22 cellular contexts compared by ENCODE assay signal in the genomic region with DNA sequence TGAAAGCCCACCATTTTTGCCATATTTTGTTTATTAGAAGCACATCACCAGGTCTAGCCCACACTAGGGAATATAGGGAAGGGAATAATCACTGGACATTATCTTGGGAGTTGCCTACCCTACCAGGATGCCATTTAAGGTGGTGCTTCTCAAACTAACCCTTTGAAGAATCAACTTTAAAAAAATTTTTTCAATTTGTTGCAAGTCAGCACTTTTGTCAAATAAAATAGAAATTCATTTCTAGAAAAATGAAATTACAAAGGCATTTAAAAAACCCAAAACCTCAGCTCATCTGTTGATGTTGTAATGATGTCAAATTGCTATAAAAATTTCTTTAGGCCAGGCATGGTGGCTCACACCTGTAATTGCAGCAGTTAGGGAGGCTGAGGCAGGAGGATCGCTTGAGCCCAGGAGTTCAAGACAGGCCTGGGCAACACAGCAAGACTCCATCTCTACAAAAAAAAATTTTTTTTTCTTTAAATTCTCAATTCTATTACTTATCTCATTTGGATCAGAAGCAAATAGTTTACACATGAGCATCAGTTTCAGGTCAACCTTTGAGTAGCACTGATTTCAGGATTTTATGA. TPM values are rescaled to one million over a fixed set of nuclear protein-coding genes. Genes with fewer than 3 reads are reported as not detected.
DNase-seq lines count a peak whose midpoint lies in the region; ATAC-seq, FAIRE-seq and TF ChIP-seq lines count a peak whose summit lies in the region.
"Had no signal": no experiment of that assay in that cellular context is flagged by ENCODE, and none has a peak within 500 bp of the region (broad histone marks: within the 10 kb centered on the region; RNA-seq: fewer than 3 reads in every experiment).

No MANE protein-coding gene starts in this region.

- H3K79me2 ChIP-seq in GM23338 (replicated peaks; ENCODE audit: insufficient read depth) (peaks cover 15% of the 10 kb centered on the region), K562 (ENCODE audit: control insufficient read depth, insufficient read depth, low read length) (peaks cover 24% of the 10 kb centered on the region)

- H3K36me3 ChIP-seq in GM23338 (ENCODE audit: insufficient read depth) (no peaks in the 10 kb centered on the region), K562 (ENCODE audit: control insufficient read depth, insufficient read depth, low read length) (no peaks in the 10 kb centered on the region)
- H3K36me3 ChIP-seq: BE2C, HAP-1 had no signal

- 0 out of 2 replicates have a peak, but pooled peaks cover 3% of the 10 kb centered on the region for H3K9me2 ChIP-seq in GM23338 (ENCODE audit: insufficient read depth)

- H3K27ac Mint-ChIP-seq in GM23338 (no peak overlapping the region), osteocyte (ENCODE audit: unreplicated experiment) (no peak overlapping the region)
- H3K27ac Mint-ChIP-seq: CD8-positive, alpha-beta memory T cell; IgD-negative memory B cell had no signal

- peaks cover 23% of the 10 kb centered on the region for H3K9me3 Mint-ChIP-seq in GM23338
- H3K9me3 Mint-ChIP-seq in osteocyte (ENCODE audit: unreplicated experiment): no peaks in the 10 kb centered on the region
- H3K9me3 Mint-ChIP-seq: IgD-negative memory B cell had no signal

- ATAC-seq in A549 (no peak), GM23338 (no peak), K562 (no peak)

- no TSS peak for BruUV-seq in K562 (replicated peaks; lab: Mats Ljungman, UMichigan)

- H3K27me3 ChIP-seq in GM23338 (ENCODE audit: insufficient read depth) (no peaks in the 10 kb centered on the region), K562 (ENCODE audit: control insufficient read depth in 2 of 2, insufficient read depth in 2 of 2, low read length in 2 of 2) (no peaks in the 10 kb centered on the region)

- H3K27ac ChIP-seq in A549 (no peak overlapping the region), GM23338 (ENCODE audit: low read depth) (peak overlapping the region; percentile 52; the same call in 1 of the 2 replicates), K562 (ENCODE audit: extremely low read depth, low read depth, low read length) (no peak overlapping the region)
- H3K27ac ChIP-seq: HL-60 had no signal

- H3K27me3 Mint-ChIP-seq in GM23338 (ENCODE audit: insufficient read depth, low read depth, poor library complexity): peaks cover 14% of the 10 kb centered on the region
- peaks cover 50% of the 10 kb centered on the region for H3K27me3 Mint-ChIP-seq in osteocyte (ENCODE audit: unreplicated experiment)
- H3K27me3 Mint-ChIP-seq: IgD-negative memory B cell had no signal

- TF ChIP-seq RAD21 in A549 (conservative IDR thresholded peaks at IDR 0.05 in 1 of 2, IDR thresholded peaks at IDR 0.05 in 1 of 2) (no peak), K562 (CRISPR knock-in tag; conservative IDR thresholded peaks at IDR 0.05 in 1 of 2, IDR thresholded peaks at IDR 0.05 in 1 of 2) (no peak)

- no peak for TF ChIP-seq CTCF in A549 (IDR thresholded peaks at IDR 0.05)
- TF ChIP-seq CTCF in GM23338 (conservative IDR thresholded peaks at IDR 0.05; ENCODE audit: low read depth in 2 of 2): no peak
- TF ChIP-seq CTCF in K562 (IDR thresholded peaks at IDR 0.05 in 2 of 3, conservative IDR thresholded peaks at IDR 0.05 in 1 of 3; ENCODE audit: insufficient read depth in 2 of 3, low read depth in 1 of 3, low read length in 3 of 3): no peak
- no peak for TF ChIP-seq CTCF in osteocyte (IDR thresholded peaks at IDR 0.05)

- H3K4me1 ChIP-seq in A549 (peaks cover 14% of the 10 kb centered on the region; the same call in 2 of the 3 replicates), GM23338 (ENCODE audit: insufficient read depth) (peaks cover 25% of the 10 kb centered on the region), K562 (replicated peaks in 1 of 2; ENCODE audit: control insufficient read depth in 2 of 2, insufficient read depth in 2 of 2, low read length in 2 of 2) (peaks cover 23 to 28% of the 10 kb centered on the region in 2 experiments; a peak in 4 of 5 replicates)
- H3K4me1 ChIP-seq: BE2C had no signal

- no peak overlapping the region for H2AFZ ChIP-seq in GM23338
- H2AFZ ChIP-seq in K562 (ENCODE audit: low read depth, low read length): no peak overlapping the region

- TF ChIP-seq EP300 in A549 (IDR thresholded peaks at IDR 0.05): no peak
- TF ChIP-seq EP300 in K562 (IDR thresholded peaks at IDR 0.05; ENCODE audit: low read length): no peak

- POLR2A ChIA-PET in A549 (lab: Yijun Ruan, JAX) (no interaction called here), K562 (lab: Yijun Ruan, JAX) (interaction anchor here (1.6 kb wide), 1 partner anchor 21 kb away, joined by 4 read pairs; no protein-coding TSS in a partner anchor)

- H3F3A ChIP-seq in GM23338 (replicated peaks; ENCODE audit: low read depth): peaks cover 15% of the 10 kb centered on the region; the same call in 1 of the 2 replicates

- H4K20me1 ChIP-seq in GM23338 (replicated peaks; ENCODE audit: insufficient read depth): no peaks in the 10 kb centered on the region
- H4K20me1 ChIP-seq in K562 (replicated peaks; ENCODE audit: control insufficient read depth, insufficient read depth, low read length): peaks cover 4% of the 10 kb centered on the region; the same call in 1 of the 2 replicates

- DNase-seq in A549 (ENCODE audit: low read depth in 1 of 2, low spot score in 1 of 2): no peak
- no peak for DNase-seq in GM23338 (ENCODE audit: low spot score)
- DNase-seq in K562 (ENCODE audit: extremely low read depth in 1 of 4, low spot score in 3 of 4): no peak
- peak; percentile 2 for DNase-seq in osteocyte (ENCODE audit: extremely low spot score, unreplicated experiment)
- no peak for DNase-seq in DMS79 (lab: John Stamatoyannopoulos, UW)
- no peak for DNase-seq in activated CD8-positive, alpha-beta memory T cell treated with anti-CD3 and anti-CD28 coated beads, Interleukin-2, amount 50 U/mL, for 4 hours
- DNase-seq: ACHN; BE2C; C1 segment of cervical spinal cord; CD4-positive, CD25-positive, alpha-beta regulatory T cell; CD8-positive, alpha-beta memory T cell; COR-L47; DMS 273 treated with DMSO at 0.1 percent for 48 hours; DMS53; GDM1; GOT3; KG1 had no signal

- H3K4me3 Mint-ChIP-seq in GM23338 (no peak overlapping the region), osteocyte (ENCODE audit: unreplicated experiment) (no peak overlapping the region)

- TF ChIP-seq POLR2A in A549 (IDR thresholded peaks at IDR 0.05; ENCODE audit: low read length): no peak
- no peak for TF ChIP-seq POLR2A in K562 (conservative IDR thresholded peaks at IDR 0.05)

- in situ Hi-C loops in K562 (cut with MboI): no loop called here

- H3K4me2 ChIP-seq in A549 (no peak overlapping the region), GM23338 (no peak overlapping the region), K562 (ENCODE audit: insufficient read depth, low read length) (no peak overlapping the region)

- peaks cover 29% of the 10 kb centered on the region for H3K36me3 Mint-ChIP-seq in GM23338 (ENCODE audit: low read depth)
- no peaks in the 10 kb centered on the region for H3K36me3 Mint-ChIP-seq in osteocyte (ENCODE audit: unreplicated experiment)
- H3K36me3 Mint-ChIP-seq: CD4-positive, CD25-positive, alpha-beta regulatory T cell had no signal

- H3K9ac ChIP-seq in K562 (ENCODE audit: insufficient read depth in 1 of 2, low read depth in 2 of 2, low read length in 2 of 2): no peak overlapping the region

- H3K4me3 ChIP-seq in A549 (no peak overlapping the region), GM23338 (no peak overlapping the region), K562 (no peak overlapping the region)
- H3K4me3 ChIP-seq: HAP-1 had no signal

- FAIRE-seq in A549 (lab: Jason Lieb, UNC): no peak
- FAIRE-seq in K562 (lab: Jason Lieb, UNC): no peak
- FAIRE-seq: GM12892, GM18507 had no signal

- no peaks in the 10 kb centered on the region for H3K9me1 ChIP-seq in K562 (ENCODE audit: control insufficient read depth, insufficient read depth, low read length)

- CTCF ChIA-PET in A549 (lab: Yijun Ruan, JAX): no interaction called here
- CTCF ChIA-PET in K562 (lab: Yijun Ruan, JAX; ENCODE audit: low intra/inter-chr PET ratio): no interaction called here

- WGBS in A549 (ENCODE audit: missing lambda C conversion rate): 88% methylated on average over 1 of the region's 1 CpG
- 86% methylated on average over 1 of the region's 1 CpG for WGBS in K562 (ENCODE audit: insufficient coverage, low coverage, missing lambda C conversion rate)

- intact Hi-C loops in K562 (cut with micrococcal nuclease): no loop called here

- peaks cover 22% of the 10 kb centered on the region for H3K4me1 Mint-ChIP-seq in GM23338
- H3K4me1 Mint-ChIP-seq in osteocyte (ENCODE audit: unreplicated experiment): peaks cover 14% of the 10 kb centered on the region

- H3K9me3 ChIP-seq in A549: no peaks in the 10 kb centered on the region
- no peaks in the 10 kb centered on the region for H3K9me3 ChIP-seq in K562 (replicated peaks; ENCODE audit: control insufficient read depth, insufficient read depth, low read depth, low read length)
- H3K9me3 ChIP-seq: HAP-1 had no signal

RNA-seq across cellular contexts. Expression of gene NFE2L3, which starts 2.5 kb away (rescaled TPM):
- polyA plus RNA-seq in A549 (2011; rRNA removed): 9.6 and 11.4 TPM in 2 replicates
- 3.8 and 4.8 TPM in 2 replicates for polyA plus RNA-seq in A549 (2012; cell fraction: cytosol; rRNA removed)
- 6.3 and 8.0 TPM in 2 replicates for polyA plus RNA-seq in A549 (2012; cell fraction: nucleus; rRNA removed)
- polyA plus RNA-seq in A549 (2017; fragmentation: RNase III; extraction: RNeasy Plus Mini Kit Qiagen cat#74134 plus additional on column Dnase treatment): 4.9 to 10.0 TPM (median 6.7 TPM) in 3 replicates
- polyA minus RNA-seq in A549 (2011; rRNA and poly(A)+ RNA removed): 3.1 and 3.4 TPM in 2 replicates
- total RNA-seq in GM23338 (2014; rRNA removed; shearing (Covaris generic)): 129 and 142 TPM in 2 replicates
- 62.0 and 66.4 TPM in 2 replicates for polyA plus RNA-seq in GM23338 (2016; fragmentation: Nextera tagmentation; extraction: Ambion mirVana)
- 6.9 and 15.2 TPM in 2 replicates for total RNA-seq in K562 (2011; cell fraction: chromatin; rRNA removed; ENCODE audit: low replicate concordance)
- total RNA-seq in K562 (2011; cell fraction: nucleolus; rRNA removed): 7.7 and 8.9 TPM in 2 replicates
- total RNA-seq in K562 (2011; cell fraction: nucleoplasm; rRNA removed): 12.5 and 15.0 TPM in 2 replicates
- total RNA-seq in K562 (2014; rRNA removed): 9.1 and 14.1 TPM in 2 replicates
- 16.2 and 17.0 TPM in 2 replicates for total RNA-seq in K562 (2014; rRNA removed; fragmentation: Illumina TruSeq; extraction: Trizol)
- total RNA-seq in K562 (2015; rRNA removed; fragmentation: Illumina TruSeq; extraction: Trizol): 14.3 and 15.2 TPM in 2 replicates
- total RNA-seq in K562 (2021): 11.8 and 12.2 TPM in 2 replicates
- polyA plus RNA-seq in K562 (2011; rRNA removed): 12.4 and 13.7 TPM in 2 replicates
- 4.6 and 7.2 TPM in 2 replicates for polyA plus RNA-seq in K562 (2011; cell fraction: cytosol; rRNA removed)
- polyA plus RNA-seq in K562 (2011; cell fraction: nucleus; rRNA removed): 3.7 and 7.1 TPM in 2 replicates
- polyA plus RNA-seq in K562 (2012): 7.3 and 11.7 TPM in 2 replicates
- polyA plus RNA-seq in K562 (2014; fragmentation: Illumina TruSeq; extraction: Trizol): 14.4 and 16.9 TPM in 2 replicates
- polyA plus RNA-seq in K562 (2014; fragmentation: Nextera tagmentation; extraction: Ambion mirVana): 1 to 10 TPM; 2.9 to 4.8 TPM
- 9.5 and 10.7 TPM in 2 replicates for polyA plus RNA-seq in K562 (2014; rRNA removed)
- 14.4 and 20.7 TPM in 2 replicates for polyA minus RNA-seq in K562 (2011; rRNA and poly(A)+ RNA removed)
- polyA minus RNA-seq in K562 (2011; cell fraction: cytosol; rRNA and poly(A)+ RNA removed): 3.3 and 5.5 TPM in 2 replicates
- 4.0 and 13.1 TPM in 2 replicates for polyA minus RNA-seq in K562 (2011; cell fraction: nucleus; rRNA and poly(A)+ RNA removed)
- 0.55 and 0.78 TPM in 2 replicates for total RNA-seq in osteocyte

RNA-seq across cellular contexts. Expression of gene HNRNPA2B1, which starts 51.1 kb away (rescaled TPM):
- polyA plus RNA-seq in A549 (2011; rRNA removed): 595 and 1,070 TPM in 2 replicates
- polyA plus RNA-seq in A549 (2012; cell fraction: cytosol; rRNA removed): 507 and 660 TPM in 2 replicates
- 180 and 246 TPM in 2 replicates for polyA plus RNA-seq in A549 (2012; cell fraction: nucleus; rRNA removed)
- 2,246 to 2,255 TPM (median 2,251 TPM) in 3 replicates for polyA plus RNA-seq in A549 (2017; fragmentation: RNase III; extraction: RNeasy Plus Mini Kit Qiagen cat#74134 plus additional on column Dnase treatment)
- 124 and 138 TPM in 2 replicates for polyA minus RNA-seq in A549 (2011; rRNA and poly(A)+ RNA removed)
- total RNA-seq in GM23338 (2014; rRNA removed; shearing (Covaris generic)): 598 and 602 TPM in 2 replicates
- 1,534 and 1,577 TPM in 2 replicates for polyA plus RNA-seq in GM23338 (2016; fragmentation: Nextera tagmentation; extraction: Ambion mirVana)
- total RNA-seq in K562 (2011; cell fraction: chromatin; rRNA removed; ENCODE audit: low replicate concordance): 193 and 905 TPM in 2 replicates
- 107 and 139 TPM in 2 replicates for total RNA-seq in K562 (2011; cell fraction: nucleolus; rRNA removed)
- total RNA-seq in K562 (2011; cell fraction: nucleoplasm; rRNA removed): 296 and 406 TPM in 2 replicates
- total RNA-seq in K562 (2014; rRNA removed): 604 and 630 TPM in 2 replicates
- total RNA-seq in K562 (2014; rRNA removed; fragmentation: Illumina TruSeq; extraction: Trizol): 728 and 855 TPM in 2 replicates
- 730 and 803 TPM in 2 replicates for total RNA-seq in K562 (2015; rRNA removed; fragmentation: Illumina TruSeq; extraction: Trizol)
- total RNA-seq in K562 (2021): 707 and 876 TPM in 2 replicates
- 466 and 782 TPM in 2 replicates for polyA plus RNA-seq in K562 (2011; rRNA removed)
- polyA plus RNA-seq in K562 (2011; cell fraction: cytosol; rRNA removed): 112 and 259 TPM in 2 replicates
- polyA plus RNA-seq in K562 (2011; cell fraction: nucleus; rRNA removed): 299 and 394 TPM in 2 replicates
- polyA plus RNA-seq in K562 (2012): 752 and 1,692 TPM in 2 replicates
- 1,478 and 1,489 TPM in 2 replicates for polyA plus RNA-seq in K562 (2014; fragmentation: Illumina TruSeq; extraction: Trizol)
- 1,000 to 10,000 TPM in 1 of 2 experiments, 100 to 1,000 TPM in 1; 865 to 1,390 TPM for polyA plus RNA-seq in K562 (2014; fragmentation: Nextera tagmentation; extraction: Ambion mirVana)
- 1,850 and 1,989 TPM in 2 replicates for polyA plus RNA-seq in K562 (2014; rRNA removed)
- polyA minus RNA-seq in K562 (2011; rRNA and poly(A)+ RNA removed): 654 and 757 TPM in 2 replicates
- 230 and 283 TPM in 2 replicates for polyA minus RNA-seq in K562 (2011; cell fraction: cytosol; rRNA and poly(A)+ RNA removed)
- polyA minus RNA-seq in K562 (2011; cell fraction: nucleus; rRNA and poly(A)+ RNA removed): 153 and 242 TPM in 2 replicates
- total RNA-seq in osteocyte: 484 and 495 TPM in 2 replicates

RNA-seq across cellular contexts. Expression of gene CBX3, which starts 52.1 kb away (rescaled TPM):
- polyA plus RNA-seq in A549 (2011; rRNA removed): 177 and 275 TPM in 2 replicates
- 82.7 and 88.6 TPM in 2 replicates for polyA plus RNA-seq in A549 (2012; cell fraction: cytosol; rRNA removed)
- polyA plus RNA-seq in A549 (2012; cell fraction: nucleus; rRNA removed): 58.0 and 66.0 TPM in 2 replicates
- 286 to 298 TPM (median 288 TPM) in 3 replicates for polyA plus RNA-seq in A549 (2017; fragmentation: RNase III; extraction: RNeasy Plus Mini Kit Qiagen cat#74134 plus additional on column Dnase treatment)
- 19.6 and 28.2 TPM in 2 replicates for polyA minus RNA-seq in A549 (2011; rRNA and poly(A)+ RNA removed)
- 249 and 272 TPM in 2 replicates for total RNA-seq in GM23338 (2014; rRNA removed; shearing (Covaris generic))
- 226 and 236 TPM in 2 replicates for polyA plus RNA-seq in GM23338 (2016; fragmentation: Nextera tagmentation; extraction: Ambion mirVana)
- total RNA-seq in K562 (2011; cell fraction: chromatin; rRNA removed; ENCODE audit: low replicate concordance): 99.0 and 229 TPM in 2 replicates
- total RNA-seq in K562 (2011; cell fraction: nucleolus; rRNA removed): 91.9 and 108 TPM in 2 replicates
- 152 and 198 TPM in 2 replicates for total RNA-seq in K562 (2011; cell fraction: nucleoplasm; rRNA removed)
- 210 and 244 TPM in 2 replicates for total RNA-seq in K562 (2014; rRNA removed)
- total RNA-seq in K562 (2014; rRNA removed; fragmentation: Illumina TruSeq; extraction: Trizol): 413 and 480 TPM in 2 replicates
- 337 and 363 TPM in 2 replicates for total RNA-seq in K562 (2015; rRNA removed; fragmentation: Illumina TruSeq; extraction: Trizol)
- 253 and 256 TPM in 2 replicates for total RNA-seq in K562 (2021)
- 293 and 364 TPM in 2 replicates for polyA plus RNA-seq in K562 (2011; rRNA removed)
- 75.2 and 113 TPM in 2 replicates for polyA plus RNA-seq in K562 (2011; cell fraction: cytosol; rRNA removed)
- polyA plus RNA-seq in K562 (2011; cell fraction: nucleus; rRNA removed): 155 and 212 TPM in 2 replicates
- polyA plus RNA-seq in K562 (2012): 208 and 278 TPM in 2 replicates
- 310 and 328 TPM in 2 replicates for polyA plus RNA-seq in K562 (2014; fragmentation: Illumina TruSeq; extraction: Trizol)
- 100 to 1,000 TPM; 198 to 245 TPM for polyA plus RNA-seq in K562 (2014; fragmentation: Nextera tagmentation; extraction: Ambion mirVana)
- polyA plus RNA-seq in K562 (2014; rRNA removed): 389 and 408 TPM in 2 replicates
- 124 and 155 TPM in 2 replicates for polyA minus RNA-seq in K562 (2011; rRNA and poly(A)+ RNA removed)
- polyA minus RNA-seq in K562 (2011; cell fraction: cytosol; rRNA and poly(A)+ RNA removed): 51.7 and 53.1 TPM in 2 replicates
- polyA minus RNA-seq in K562 (2011; cell fraction: nucleus; rRNA and poly(A)+ RNA removed): 135 and 212 TPM in 2 replicates
- total RNA-seq in osteocyte: 133 and 135 TPM in 2 replicates

Comparison
In these comparisons a context has a peak if more than half of its experiments do, and no peak if none do; other contexts are left out.
1. Of the 35 proteins assayed by ChIP-seq in both K562 and A549: peak only in K562: none; only in A549: none; in both: MAFK; in neither: 34.